12 cellular contexts compared by ENCODE assay signal in genomic region chr10:77505431-77506334, GRCh38.
DNase-seq lines count a peak whose midpoint lies in the region; ATAC-seq and TF ChIP-seq lines count a peak whose summit lies in the region.
"Had no signal": no experiment of that assay in that cellular context is flagged by ENCODE, and none has a peak within 500 bp of the region (broad histone marks: within the 10 kb centered on the region; RNA-seq: fewer than 3 reads in every experiment).

No MANE protein-coding gene starts in this region.

- H3K4me1 ChIP-seq in gastrocnemius medialis: peaks cover 24 to 36% of the 10 kb centered on the region in 2 donors

- no peak for TF ChIP-seq POLR2A in gastrocnemius medialis (IDR thresholded peaks at IDR 0.05)

- DNase-seq in DMS53 (lab: John Stamatoyannopoulos, UW) (peak; percentile 46), DMS53 treated with DMSO at 0.1 percent for 48 hours (lab: John Stamatoyannopoulos, UW; ENCODE audit: unreplicated experiment) (no peak), SW 1271 (lab: John Stamatoyannopoulos, UW) (peak; percentile 52 to 90), fibroblast of villous mesenchyme (ENCODE audit: low read depth) (peak; percentile 77), stromal cell of bone marrow (ENCODE audit: low read depth) (peak; percentile 88), gastrocnemius medialis (no peak), NCI-H526 (lab: John Stamatoyannopoulos, UW) (no peak)
- DNase-seq: 8988T; activated naive CD4-positive, alpha-beta T cell treated with anti-CD3 and anti-CD28 coated beads, Interleukin-2, amount 50 U/mL, for 16 hours; H7; hypothalamus had no signal

- intact Hi-C loops in gastrocnemius medialis (cut with DNase I; ENCODE audit: low total_unique reads): no loop called here

- H3K36me3 ChIP-seq in gastrocnemius medialis: no peaks in the 10 kb centered on the region

- in situ Hi-C loops in gastrocnemius medialis (cut with MboI; ENCODE audit: low sequenced_read_pairs in 4 of 4): no loop called here

- H3K9me3 ChIP-seq in gastrocnemius medialis: no peaks in the 10 kb centered on the region

- TF ChIP-seq CTCF in fibroblast of villous mesenchyme (IDR thresholded peaks at IDR 0.05; ENCODE audit: insufficient read depth, low read depth, low read length) (no peak), gastrocnemius medialis (IDR thresholded peaks at IDR 0.05 in 4 of 5, conservative IDR thresholded peaks at IDR 0.05 in 1 of 5) (no peak)

- H3K27ac ChIP-seq in gastrocnemius medialis: no peak overlapping the region

- ATAC-seq in GM18873 (IDR thresholded peaks at IDR 0.05; ENCODE audit: low FRiP score, unreplicated experiment): no peak
- no peak for ATAC-seq in gastrocnemius medialis

- no peaks in the 10 kb centered on the region for H3K27me3 ChIP-seq in gastrocnemius medialis

- H3K4me3 ChIP-seq in fibroblast of villous mesenchyme (ENCODE audit: low read depth, low read length) (no peak overlapping the region), gastrocnemius medialis (no peak overlapping the region)

Comparison
In these comparisons a context has a peak if more than half of its experiments do, and no peak if none do; other contexts are left out.
1. DNase-seq: peak in DMS53 (single experiment), SW 1271 (2 of 2), fibroblast of villous mesenchyme (single experiment) and stromal cell of bone marrow (single experiment); none in DMS53 treated with DMSO at 0.1 percent for 48 hours (single experiment), gastrocnemius medialis (0 of 2) and NCI-H526 (0 of 2).